In the genomic region with DNA sequence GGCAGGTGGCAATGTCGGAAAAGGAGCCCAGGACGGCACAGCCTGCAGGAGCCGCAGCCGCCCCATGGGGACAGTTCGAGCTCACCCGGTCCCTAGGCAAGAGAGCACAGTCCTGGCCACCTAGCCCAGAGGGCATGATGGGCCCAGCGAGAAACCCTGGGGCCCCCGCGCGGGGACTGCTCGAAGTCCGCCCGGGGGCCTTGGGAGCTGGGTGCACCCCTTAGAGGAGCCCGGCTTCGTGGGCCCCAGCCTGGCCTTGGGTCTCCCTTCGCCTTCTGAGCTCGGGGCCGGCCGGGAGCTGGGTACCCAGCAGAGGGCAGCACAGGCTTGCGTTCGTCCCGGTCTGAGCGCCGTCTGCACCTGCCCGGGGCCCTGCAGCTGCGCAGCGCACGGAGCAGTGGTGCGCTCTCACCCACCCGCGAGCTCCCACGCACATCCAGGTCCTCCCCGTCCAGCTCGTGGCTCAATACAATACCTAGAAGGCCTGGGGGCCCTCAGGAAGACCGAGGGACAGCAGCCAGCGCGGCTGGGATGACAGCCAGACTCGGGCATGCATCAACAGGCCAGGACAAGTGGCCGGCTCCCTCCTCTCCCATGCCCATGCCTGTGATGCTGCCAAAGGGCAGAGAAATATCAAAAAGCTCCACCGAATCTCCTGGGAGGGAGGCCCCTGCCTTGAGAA, we compare ENCODE assay signal across 8 cellular contexts.
DNase-seq lines count a peak whose midpoint lies in the region; ATAC-seq, FAIRE-seq and TF ChIP-seq lines count a peak whose summit lies in the region.

No MANE protein-coding gene starts in this region.

- H3K27ac ChIP-seq in 22Rv1, result no peak overlapping the region
- peak overlapping the region; percentile 44 for H3K27ac ChIP-seq in keratinocyte (ENCODE audit: control insufficient read depth, insufficient read depth, low read length)

- no peak overlapping the region for H3K9ac ChIP-seq in keratinocyte (ENCODE audit: control insufficient read depth, extremely low read depth, insufficient read depth, low read length)

- no peaks in the 10 kb centered on the region for H3K36me3 ChIP-seq in bronchial epithelial cell (ENCODE audit: control insufficient read depth, insufficient read depth, low read length)
- H3K36me3 ChIP-seq in keratinocyte (ENCODE audit: control insufficient read depth in 2 of 2, extremely low read depth in 1 of 2, insufficient read depth in 2 of 2, low read length in 2 of 2), result no peaks in the 10 kb centered on the region

- peak; percentile 93 for ATAC-seq in GM18511 (IDR thresholded peaks at IDR 0.05; ENCODE audit: unreplicated experiment)
- ATAC-seq in HG03025 (IDR thresholded peaks at IDR 0.05; ENCODE audit: low FRiP score, unreplicated experiment), result peak; percentile 76

- TF ChIP-seq CTCF in 22Rv1 (IDR thresholded peaks at IDR 0.05), result peak; percentile 89
- TF ChIP-seq CTCF in bronchial epithelial cell (IDR thresholded peaks at IDR 0.05; ENCODE audit: insufficient read depth, low read length, severe bottlenecking), result peak; percentile 91
- peak; percentile 57 to 91 (median 81) for TF ChIP-seq CTCF in keratinocyte (optimal IDR thresholded peaks at IDR 0.05 in 1 of 3, IDR thresholded peaks at IDR 0.05 in 1 of 3, conservative IDR thresholded peaks at IDR 0.05 in 1 of 3; ENCODE audit: extremely low read depth in 1 of 3, insufficient read depth in 2 of 3, low read length in 3 of 3)

- FAIRE-seq in bronchial epithelial cell (lab: Jason Lieb, UNC) (peak; percentile 58), keratinocyte (lab: Jason Lieb, UNC) (peak; percentile 81)

- no peaks in the 10 kb centered on the region for H4K20me1 ChIP-seq in keratinocyte (ENCODE audit: control insufficient read depth, extremely low read depth, insufficient read depth, low read length)

- peak; percentile 72 for DNase-seq in NCI-H2107 treated with DMSO at 0.1 percent for 48 hours (lab: John Stamatoyannopoulos, UW; ENCODE audit: unreplicated experiment)
- peak; percentile 35 to 46 (median 40) for DNase-seq in activated CD4-positive, CD25-positive, alpha-beta regulatory T cell (lab: John Stamatoyannopoulos, UW)
- peak; percentile 87 for DNase-seq in bronchial epithelial cell (ENCODE audit: low read depth)
- no peak for DNase-seq in keratinocyte (ENCODE audit: low read depth, low spot score)
- DNase-seq in stimulated activated CD4-positive, alpha-beta T cell treated with anti-CD3 and anti-CD28 coated beads, Interleukin-1b, Interleukin-23, amount 100 ng/mL, for 24 hours (ENCODE audit: low read depth in 4 of 4, low spot score in 1 of 4), result peak; percentile 19 to 64 (median 56)

- peaks cover 20% of the 10 kb centered on the region for H3K4me1 ChIP-seq in keratinocyte (ENCODE audit: control insufficient read depth, extremely low read depth, insufficient read depth, low read length)

- H3K9me3 ChIP-seq in keratinocyte (ENCODE audit: control insufficient read depth, low read depth, low read length), result no peaks in the 10 kb centered on the region

- peak overlapping the region; percentile 81 for H3K4me2 ChIP-seq in keratinocyte (ENCODE audit: control insufficient read depth, extremely low read depth, insufficient read depth, low read depth, low read length)

- H3K9me1 ChIP-seq in keratinocyte (ENCODE audit: control insufficient read depth, extremely low read depth, insufficient read depth, low read length), result no peaks in the 10 kb centered on the region

- dilution Hi-C loops in keratinocyte (cut with MboI; ENCODE audit: extremely low pct_ligation_motif_present, low sequenced_read_pairs), result no loop called here

- no peak overlapping the region for H2AFZ ChIP-seq in keratinocyte (ENCODE audit: control insufficient read depth, low read length)

- H3K27me3 ChIP-seq in bronchial epithelial cell (ENCODE audit: control insufficient read depth, insufficient read depth, low read length) (peaks cover 4% of the 10 kb centered on the region), keratinocyte (ENCODE audit: control insufficient read depth, extremely low read depth, insufficient read depth, low read length) (peaks cover 7% of the 10 kb centered on the region)

- H3K79me2 ChIP-seq in keratinocyte (ENCODE audit: control insufficient read depth, insufficient read depth, low read length), result no peaks in the 10 kb centered on the region

- H3K4me3 ChIP-seq in bronchial epithelial cell (ENCODE audit: low read depth, low read length), result peak overlapping the region; percentile 2
- peak overlapping the region in 2 of 3 experiments; percentile 28 to 47 for H3K4me3 ChIP-seq in keratinocyte (ENCODE audit: control insufficient read depth in 2 of 3, extremely low read depth in 1 of 3, insufficient read depth in 2 of 3, low read depth in 1 of 3, low read length in 3 of 3)
